Comparison of ENCODE assay signal across 21 cellular contexts in the genomic region with DNA sequence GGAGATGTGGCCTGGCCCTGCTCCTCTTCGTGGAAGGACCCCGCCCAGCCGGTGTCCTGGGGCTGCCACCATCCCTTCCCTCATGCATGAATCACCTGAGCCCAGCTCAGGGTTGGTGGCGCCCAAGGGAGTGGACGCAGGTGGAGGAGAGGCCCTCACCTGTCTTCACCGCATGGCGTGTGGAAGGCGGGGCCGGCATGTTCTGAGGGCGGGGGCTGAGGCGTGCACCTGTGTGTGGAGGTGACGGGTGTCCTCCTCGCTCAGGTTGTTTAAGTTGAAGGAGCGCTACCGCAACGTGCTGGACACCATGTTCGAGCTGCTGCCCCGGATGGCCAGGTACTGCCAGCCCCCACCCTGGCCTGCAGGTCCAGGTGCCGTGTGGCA. TPM values are rescaled to one million over a fixed set of nuclear protein-coding genes. Genes with fewer than 3 reads are reported as not detected.
DNase-seq lines count a peak whose midpoint lies in the region; ATAC-seq and TF ChIP-seq lines count a peak whose summit lies in the region.
"Had no signal": no experiment of that assay in that cellular context is flagged by ENCODE, and none has a peak within 500 bp of the region (broad histone marks: within the 10 kb centered on the region; RNA-seq: fewer than 3 reads in every experiment).

No MANE protein-coding gene starts in this region.

- H3K4me3 ChIP-seq in Panc1 (ENCODE audit: low read depth in 2 of 2, low read length in 2 of 2) (no peak overlapping the region), ascending aorta (no peak overlapping the region)
- H3K4me3 ChIP-seq: GM12878 had no signal

- in situ Hi-C loops in Panc1 (cut with HindIII; ENCODE audit: low pct_unique_long_range_greater_than_20kb, low sequenced_read_pairs), result no loop called here

- CTCF ChIA-PET in Panc1 (lab: Charles Lee), result no interaction called here

- BruUV-seq in Panc1 (replicated peaks; lab: Mats Ljungman, UMichigan), result no TSS peak

- TF ChIP-seq CTCF in Panc1 (IDR thresholded peaks at IDR 0.05) (no peak), omental fat pad (IDR thresholded peaks at IDR 0.05) (no peak), ascending aorta (IDR thresholded peaks at IDR 0.05) (no peak)

- no peak for DNase-seq in Panc1 (ENCODE audit: low read depth, low spot score)
- peak; percentile 16 for DNase-seq in SW480 (ENCODE audit: low spot score)
- DNase-seq in left colon, result no peak
- DNase-seq in omental fat pad (ENCODE audit: low spot score), result no peak
- DNase-seq in ascending aorta (ENCODE audit: low spot score in 2 of 2), result no peak
- no peak for DNase-seq in ureter (ENCODE audit: low spot score)
- DNase-seq in central memory CD4-positive, alpha-beta T cell, result no peak
- no peak for DNase-seq in activated CD4-positive, alpha-beta T cell treated with anti-CD3 and anti-CD28 coated beads for 48 hours
- DNase-seq: ACHN; BE2C; C1 segment of cervical spinal cord; CD4-positive, CD25-positive, alpha-beta regulatory T cell; CD8-positive, alpha-beta memory T cell; COR-L47; DMS 273 treated with DMSO at 0.1 percent for 48 hours; DMS53; DND-41; EL; GOT3; IMR-90 had no signal

- H3K27me3 ChIP-seq in Panc1 (ENCODE audit: control insufficient read depth, insufficient read depth, low read length) (no peaks in the 10 kb centered on the region), ascending aorta (no peaks in the 10 kb centered on the region)
- H3K27me3 ChIP-seq: BE2C had no signal

- H3K36me3 ChIP-seq in Panc1 (ENCODE audit: control insufficient read depth, insufficient read depth, low read length), result no peaks in the 10 kb centered on the region; the same call in 1 of the 2 replicates
- H3K36me3 ChIP-seq in ascending aorta, result peaks cover 89 to 99% of the 10 kb centered on the region in 2 donors

- POLR2A ChIA-PET in Panc1 (lab: Charles Lee), result no interaction called here

- H3K9me3 ChIP-seq in Panc1 (ENCODE audit: control insufficient read depth, insufficient read depth, low read depth, low read length), result no peaks in the 10 kb centered on the region
- H3K9me3 ChIP-seq in ascending aorta, result no peaks in the 10 kb centered on the region
- H3K9me3 ChIP-seq: BE2C had no signal

- intact Hi-C loops in Panc1 (cut with micrococcal nuclease; ENCODE audit: unreplicated experiment) (no loop called here), left colon (cut with DNase I, micrococcal nuclease) (no loop called here), ascending aorta (cut with DNase I) (no loop called here)

- ATAC-seq in Panc1 (peak; percentile 6; the same call in 1 of the 2 replicates), left colon (peak; percentile 49), omental fat pad (ENCODE audit: low FRiP score) (peak; percentile 10)
- ATAC-seq: GM12878 had no signal

- H3K27ac ChIP-seq in Panc1 (ENCODE audit: low read length), result no peak overlapping the region
- H3K27ac ChIP-seq in ascending aorta, result no peak overlapping the region

- H3K4me1 ChIP-seq in Panc1 (ENCODE audit: control insufficient read depth, insufficient read depth, low read length) (no peaks in the 10 kb centered on the region), ascending aorta (no peaks in the 10 kb centered on the region)
- H3K4me1 ChIP-seq: BE2C had no signal

RNA-seq across cellular contexts. Expression of a gene that starts 47.0 kb away (rescaled TPM):
- total RNA-seq in Panc1 (2021; ENCODE audit: unreplicated experiment) (26.7 TPM), left colon (10 to 100 TPM; 50.5 to 57.3 TPM), omental fat pad (10 to 100 TPM; 22.7 to 59.3 (median 41.3) TPM), ascending aorta (114 TPM), ureter (49.5 TPM)
- polyA plus RNA-seq in Panc1 (2012; ENCODE audit: insufficient read length), result 27.4 TPM
